In genomic region chr5:172380992-172381643, GRCh38 we compare ENCODE assay signal across 9 cellular contexts.
DNase-seq lines count a peak whose midpoint lies in the region; ATAC-seq and TF ChIP-seq lines count a peak whose summit lies in the region.
"Had no signal": no experiment of that assay in that cellular context is flagged by ENCODE, and none has a peak within 500 bp of the region (broad histone marks: within the 10 kb centered on the region; RNA-seq: fewer than 3 reads in every experiment).

No MANE protein-coding gene starts in this region.

- H3K4me3 ChIP-seq in skeletal muscle cell (ENCODE audit: low read depth, low read length) = no peak overlapping the region

- DNase-seq in HFFc6 (peak; percentile 62), SK-MEL-5 (ENCODE audit: low read depth, low spot score) (peak; percentile 86), left cardiac atrium (peak; percentile 75), skeletal muscle cell (ENCODE audit: low read depth) (peak; percentile 30), chondrocyte (ENCODE audit: low spot score) (no peak), LoVo (ENCODE audit: low spot score) (no peak), NOMO-1 (lab: John Stamatoyannopoulos, UW; ENCODE audit: unreplicated experiment in 2 of 2) (no peak)
- DNase-seq in activated CD4-positive, alpha-beta T cell treated with anti-CD3 and anti-CD28 coated beads for 36 hours = no peak
- DNase-seq: brain microvascular endothelial cell had no signal

- H3K36me3 Mint-ChIP-seq in HFFc6 (ENCODE audit: low read depth) (peaks cover 15% of the 10 kb centered on the region; the same call in 1 of the 2 replicates), chondrocyte (ENCODE audit: low read depth) (peaks cover 44% of the 10 kb centered on the region)
- no peaks in the 10 kb centered on the region for H3K36me3 Mint-ChIP-seq in activated CD4-positive, alpha-beta T cell treated with anti-CD3 and anti-CD28 coated beads for 36 hours (ENCODE audit: low read depth)

- intact Hi-C loops in left cardiac atrium (cut with DNase I) = no loop called here
- intact Hi-C loops in activated CD4-positive, alpha-beta T cell treated with anti-CD3 and anti-CD28 coated beads for 36 hours (cut with DNase I, micrococcal nuclease) = no loop called here

- peak overlapping the region; percentile 41; the same call in 1 of the 2 replicates for H3K4me3 Mint-ChIP-seq in HFFc6
- H3K4me3 Mint-ChIP-seq in chondrocyte (ENCODE audit: unreplicated experiment) = no peak overlapping the region
- H3K4me3 Mint-ChIP-seq in activated CD4-positive, alpha-beta T cell treated with anti-CD3 and anti-CD28 coated beads for 36 hours = no peak overlapping the region

- H3K27ac Mint-ChIP-seq in HFFc6 (peak overlapping the region; percentile 36; the same call in 1 of the 2 replicates), chondrocyte (ENCODE audit: unreplicated experiment) (no peak overlapping the region)
- no peak overlapping the region for H3K27ac Mint-ChIP-seq in activated CD4-positive, alpha-beta T cell treated with anti-CD3 and anti-CD28 coated beads for 36 hours

- no peak for TF ChIP-seq CTCF in HFFc6 (IDR thresholded peaks at IDR 0.05)
- TF ChIP-seq CTCF in chondrocyte (IDR thresholded peaks at IDR 0.05) = no peak

- peak; percentile 14 to 80 for ATAC-seq in left cardiac atrium
- no peak for ATAC-seq in activated CD4-positive, alpha-beta T cell treated with anti-CD3 and anti-CD28 coated beads for 36 hours

- POLR2A ChIA-PET in activated CD4-positive, alpha-beta T cell treated with anti-CD3 and anti-CD28 coated beads for 36 hours (lab: Charles Lee) = no interaction called here

- CTCF ChIA-PET in activated CD4-positive, alpha-beta T cell treated with anti-CD3 and anti-CD28 coated beads for 36 hours (lab: Charles Lee) = no interaction called here

- H3K4me1 Mint-ChIP-seq in HFFc6 (ENCODE audit: low read depth) = peaks cover 32% of the 10 kb centered on the region
- peaks cover 18% of the 10 kb centered on the region for H3K4me1 Mint-ChIP-seq in chondrocyte (ENCODE audit: low read depth)
- no peaks in the 10 kb centered on the region for H3K4me1 Mint-ChIP-seq in activated CD4-positive, alpha-beta T cell treated with anti-CD3 and anti-CD28 coated beads for 36 hours

- H3K9me3 Mint-ChIP-seq in HFFc6 (no peaks in the 10 kb centered on the region), chondrocyte (ENCODE audit: low read depth) (no peaks in the 10 kb centered on the region)
- no peaks in the 10 kb centered on the region for H3K9me3 Mint-ChIP-seq in activated CD4-positive, alpha-beta T cell treated with anti-CD3 and anti-CD28 coated beads for 36 hours (ENCODE audit: low read depth)

- H3K27me3 Mint-ChIP-seq in HFFc6 (ENCODE audit: insufficient read depth) (peaks cover 2% of the 10 kb centered on the region), chondrocyte (ENCODE audit: low read depth) (no peaks in the 10 kb centered on the region)
- H3K27me3 Mint-ChIP-seq in activated CD4-positive, alpha-beta T cell treated with anti-CD3 and anti-CD28 coated beads for 36 hours = no peaks in the 10 kb centered on the region

- in situ Hi-C loops in SK-MEL-5 (cut with HindIII; ENCODE audit: low pct_unique_long_range_greater_than_20kb, low sequenced_read_pairs) = no loop called here

Comparison
In these comparisons a context has a peak if more than half of its experiments do, and no peak if none do; other contexts are left out.
1. DNase-seq: peak in HFFc6 (single experiment), SK-MEL-5 (single experiment), left cardiac atrium (single experiment) and skeletal muscle cell (single experiment); none in chondrocyte (single experiment), LoVo (single experiment), activated CD4-positive, alpha-beta T cell treated with anti-CD3 and anti-CD28 coated beads for 36 hours (single experiment) and NOMO-1 (0 of 2).